ENCODE assay signal across 25 cellular contexts in genomic region chr16:73530529-73530928, GRCh38.
DNase-seq lines count a peak whose midpoint lies in the region; ATAC-seq, FAIRE-seq and TF ChIP-seq lines count a peak whose summit lies in the region.
"Had no signal": no experiment of that assay in that cellular context is flagged by ENCODE, and none has a peak within 500 bp of the region (broad histone marks: within the 10 kb centered on the region; RNA-seq: fewer than 3 reads in every experiment).

No MANE protein-coding gene starts in this region.

- no peak for FAIRE-seq in HepG2 (lab: Jason Lieb, UNC)
- FAIRE-seq: GM12878, GM12892, GM18507 had no signal

- H3K9ac ChIP-seq in HepG2 (ENCODE audit: insufficient read depth, low read depth, low read length) (no peak overlapping the region), skeletal muscle tissue (ENCODE audit: low read depth in 1 of 3, low read length in 3 of 3) (peak overlapping the region in 1 of 3 donors; percentile 4)
- H3K9ac ChIP-seq: BLaER1 had no signal

- H3K4me1 ChIP-seq in HepG2 (ENCODE audit: insufficient read depth, low read length) (no peaks in the 10 kb centered on the region), right lobe of liver (no peaks in the 10 kb centered on the region), skeletal muscle tissue (ENCODE audit: control insufficient read depth in 3 of 3, insufficient read depth in 3 of 3, low read length in 3 of 3) (peaks cover 23 to 25% (median 23%) of the 10 kb centered on the region in 3 donors)
- H3K4me1 ChIP-seq: BE2C had no signal

- 0% methylated on average over 1 of the region's 1 CpG for WGBS in HepG2 (ENCODE audit: low lambda C conversion rate)
- 15% methylated on average over 1 of the region's 1 CpG for WGBS in right lobe of liver (ENCODE audit: insufficient coverage, low coverage, low lambda C conversion rate, missing lambda C conversion rate)

- H4K20me1 ChIP-seq in HepG2 (ENCODE audit: insufficient read depth, low read length): no peaks in the 10 kb centered on the region
- H4K20me1 ChIP-seq: BLaER1 had no signal

- H3K27ac ChIP-seq in HepG2 (ENCODE audit: extremely low read length, insufficient read depth, low read length) (no peak overlapping the region), right lobe of liver (no peak overlapping the region), skeletal muscle tissue (ENCODE audit: low read depth, low read length) (peak overlapping the region; percentile 63)
- H3K27ac ChIP-seq: 22Rv1, BLaER1 had no signal

- H2AFZ ChIP-seq in HepG2 (ENCODE audit: low read length): no peak overlapping the region

- BruUV-seq in HepG2 (replicated peaks; lab: Mats Ljungman, UMichigan): no TSS peak

- no peak for TF ChIP-seq EP300 in HepG2 (IDR thresholded peaks at IDR 0.05; ENCODE audit: low read depth in 2 of 2, low read length in 2 of 2)
- no peak for TF ChIP-seq EP300 in HepG2 (CRISPR knock-in tag; IDR thresholded peaks at IDR 0.05; ENCODE audit: borderline replicate concordance)

- H3K79me2 ChIP-seq in HepG2 (ENCODE audit: insufficient read depth, low read length): no peaks in the 10 kb centered on the region

- no peak overlapping the region for H3K4me2 ChIP-seq in HepG2 (ENCODE audit: low read depth, low read length)
- H3K4me2 ChIP-seq: BLaER1 had no signal

- no peak for TF ChIP-seq CTCF in HepG2 (CRISPR knock-in tag; IDR thresholded peaks at IDR 0.05)
- no peak for TF ChIP-seq CTCF in right lobe of liver (IDR thresholded peaks at IDR 0.05)
- TF ChIP-seq CTCF in LNCaP clone FGC (IDR thresholded peaks at IDR 0.05; ENCODE audit: control insufficient read depth, extremely low read depth, insufficient read depth): no peak

- intact Hi-C loops in HepG2 (cut with micrococcal nuclease; ENCODE audit: unreplicated experiment): no loop called here
- intact Hi-C loops in right lobe of liver (cut with DNase I): no loop called here

- CTCF ChIA-PET in HepG2 (lab: Yijun Ruan, JAX; ENCODE audit: low intra/inter-chr PET ratio, low total read pairs): no interaction called here

- no peak for TF ChIP-seq RAD21 in HepG2 (CRISPR knock-in tag; IDR thresholded peaks at IDR 0.05)

- H3K36me3 ChIP-seq in HepG2 (replicated peaks in 1 of 2; ENCODE audit: control insufficient read depth in 1 of 2, insufficient read depth in 2 of 2, low read length in 2 of 2) (no peaks in the 10 kb centered on the region), right lobe of liver (no peaks in the 10 kb centered on the region), skeletal muscle tissue (ENCODE audit: control insufficient read depth in 3 of 3, insufficient read depth in 3 of 3, low read length in 3 of 3) (no peaks in the 10 kb centered on the region)
- H3K36me3 ChIP-seq: BE2C, BLaER1 had no signal

- peaks cover 0 to 4% of the 10 kb centered on the region in 2 experiments; a peak in 1 of 5 replicates for H3K27me3 ChIP-seq in HepG2 (ENCODE audit: control insufficient read depth in 1 of 2, insufficient read depth in 2 of 2, low read length in 2 of 2)
- no peaks in the 10 kb centered on the region for H3K27me3 ChIP-seq in right lobe of liver
- H3K27me3 ChIP-seq in skeletal muscle tissue (ENCODE audit: control insufficient read depth in 3 of 3, insufficient read depth in 3 of 3, low read length in 3 of 3): no peaks in the 10 kb centered on the region
- H3K27me3 ChIP-seq: BE2C, BLaER1 had no signal

- in situ Hi-C loops in HepG2 (cut with HindIII; ENCODE audit: extremely low pct_ligation_motif_present, low pct_unique_long_range_greater_than_20kb): no loop called here

- H3K4me3 ChIP-seq in HepG2 (replicated peaks in 1 of 3; ENCODE audit: insufficient read depth in 1 of 3, low read depth in 2 of 3, low read length in 3 of 3) (no peak overlapping the region), right lobe of liver (no peak overlapping the region), LNCaP clone FGC (ENCODE audit: low read depth, low read length) (no peak overlapping the region), skeletal muscle tissue (ENCODE audit: low read length in 3 of 3) (peak overlapping the region in 1 of 3 donors; percentile 11)
- H3K4me3 ChIP-seq: BLaER1, GM12878 had no signal

- H3K9me3 ChIP-seq in HepG2 (ENCODE audit: low read length) (no peaks in the 10 kb centered on the region), right lobe of liver (no peaks in the 10 kb centered on the region), skeletal muscle tissue (ENCODE audit: control insufficient read depth in 3 of 3, low read length in 3 of 3) (no peaks in the 10 kb centered on the region)
- H3K9me3 ChIP-seq: BE2C had no signal

- no peak for TF ChIP-seq POLR2A in HepG2 (IDR thresholded peaks at IDR 0.05; ENCODE audit: insufficient read depth in 1 of 2, low read depth in 2 of 2, low read length in 2 of 2)
- no peak for TF ChIP-seq POLR2A in right lobe of liver (IDR thresholded peaks at IDR 0.05)

- no peak for ATAC-seq in HepG2
- ATAC-seq in right lobe of liver: no peak
- no peak for ATAC-seq in GM19397 (IDR thresholded peaks at IDR 0.05; ENCODE audit: unreplicated experiment)
- ATAC-seq: GM12878 had no signal

- DNase-seq in HepG2 (ENCODE audit: low spot score) (no peak), right lobe of liver (no peak), LNCaP clone FGC (ENCODE audit: low read depth) (peak; percentile 40), germinal center (ENCODE audit: low spot score) (no peak)
- DNase-seq: ACHN; BE2C; C1 segment of cervical spinal cord; CD4-positive, alpha-beta memory T cell; CD4-positive, CD25-positive, alpha-beta regulatory T cell; CD8-positive, alpha-beta memory T cell; COR-L47; DMS 273 treated with DMSO at 0.1 percent for 48 hours; DMS153; DMS53; DMS79; DND-41; EL; GDM1 had no signal

- POLR2A ChIA-PET in HepG2 (lab: Yijun Ruan, JAX): no interaction called here

TF ChIP-seq in HepG2, 621 proteins besides CTCF, POLR2A, EP300 and RAD21 (continues in another document):
- TF ChIP-seq ZKSCAN1 (IDR thresholded peaks at IDR 0.05; ENCODE audit: low read length) (no peak), IKZF4 (CRISPR knock-in tag; IDR thresholded peaks at IDR 0.05; ENCODE audit: borderline replicate concordance, low read depth, not compliant biosample characterization) (no peak), NPAS2 (CRISPR knock-in tag; IDR thresholded peaks at IDR 0.05; ENCODE audit: borderline replicate concordance) (no peak), RFX1 (IDR thresholded peaks at IDR 0.05) (no peak), STAT5B (CRISPR knock-in tag; IDR thresholded peaks at IDR 0.05) (no peak), AKNA (CRISPR knock-in tag; IDR thresholded peaks at IDR 0.05; ENCODE audit: borderline replicate concordance) (no peak), HOXA5 (CRISPR knock-in tag; IDR thresholded peaks at IDR 0.05) (no peak)
